Comparison of ENCODE assay signal across 27 cellular contexts in the genomic region with DNA sequence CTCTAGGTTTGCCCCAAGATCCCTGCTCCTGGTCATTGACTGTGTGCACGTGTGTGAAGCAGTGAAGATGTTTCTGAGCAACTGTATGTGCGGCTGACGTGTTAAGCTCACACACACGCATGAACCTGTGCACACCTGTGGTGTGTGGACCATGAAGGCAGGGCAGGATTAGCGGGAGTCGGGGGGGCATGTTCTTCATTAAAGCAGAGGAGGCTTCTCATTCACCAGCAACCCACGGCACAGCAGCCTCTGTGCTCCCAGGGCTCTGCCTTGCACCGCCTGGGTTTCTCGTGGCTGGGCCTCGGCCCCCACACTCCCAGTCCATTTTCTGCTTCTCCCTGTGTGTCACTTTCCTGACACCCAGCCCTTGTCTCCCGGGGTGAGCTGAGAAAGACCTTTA. TPM values are rescaled to one million over a fixed set of nuclear protein-coding genes. Genes with fewer than 3 reads are reported as not detected.
DNase-seq lines count a peak whose midpoint lies in the region; ATAC-seq, FAIRE-seq and TF ChIP-seq lines count a peak whose summit lies in the region.
"Had no signal": no experiment of that assay in that cellular context is flagged by ENCODE, and none has a peak within 500 bp of the region (broad histone marks: within the 10 kb centered on the region; RNA-seq: fewer than 3 reads in every experiment).

No MANE protein-coding gene starts in this region.

- CTCF ChIA-PET in HepG2 (lab: Yijun Ruan, JAX; ENCODE audit: low intra/inter-chr PET ratio, low total read pairs): no interaction called here

- H3K9me3 ChIP-seq in HepG2 (ENCODE audit: low read length) (no peaks in the 10 kb centered on the region), right lobe of liver (no peaks in the 10 kb centered on the region), mucosa of stomach (ENCODE audit: control insufficient read depth, low read length) (no peaks in the 10 kb centered on the region), small intestine (ENCODE audit: control insufficient read depth, low read depth) (no peaks in the 10 kb centered on the region)

- H3K36me3 ChIP-seq in HepG2 (replicated peaks in 1 of 2; ENCODE audit: control insufficient read depth in 1 of 2, insufficient read depth in 2 of 2, low read length in 2 of 2) (no peaks in the 10 kb centered on the region), right lobe of liver (no peaks in the 10 kb centered on the region), mucosa of stomach (ENCODE audit: control insufficient read depth, insufficient read depth, low read length) (no peaks in the 10 kb centered on the region), small intestine (ENCODE audit: control insufficient read depth in 2 of 2, insufficient read depth in 2 of 2, low read length in 2 of 2) (no peaks in the 10 kb centered on the region)

- no peak overlapping the region for H2AFZ ChIP-seq in HepG2 (ENCODE audit: low read length)
- H2AFZ ChIP-seq: PC-9 had no signal

- FAIRE-seq in HepG2 (lab: Jason Lieb, UNC): no peak
- no peak for FAIRE-seq in small intestine (lab: Jason Lieb, UNC)
- FAIRE-seq: GM19239 had no signal

- H3K27ac ChIP-seq in HepG2 (ENCODE audit: extremely low read length, insufficient read depth, low read length) (peak overlapping the region; percentile 37), right lobe of liver (no peak overlapping the region), small intestine (ENCODE audit: low read depth in 1 of 2, low read length in 1 of 2) (peak overlapping the region; percentile 0 to 5)
- H3K27ac ChIP-seq: 22Rv1, KMS-11, PC-9, RWPE1 had no signal

- ATAC-seq in HepG2: no peak
- ATAC-seq in right lobe of liver: no peak
- ATAC-seq: HCT116 had no signal

- 78% methylated on average over 9 of the region's 11 CpGs for WGBS in HepG2 (ENCODE audit: low lambda C conversion rate)
- 71% methylated on average over 4 of the region's 11 CpGs for WGBS in right lobe of liver (ENCODE audit: insufficient coverage, low coverage, low lambda C conversion rate, missing lambda C conversion rate)
- 66 to 83% (median 67%) methylated on average over 11 of the region's 11 CpGs for WGBS in small intestine, 3 donors

- no peaks in the 10 kb centered on the region for H3K79me2 ChIP-seq in HepG2 (ENCODE audit: insufficient read depth, low read length)

- TF ChIP-seq POLR2A in HepG2 (IDR thresholded peaks at IDR 0.05; ENCODE audit: insufficient read depth in 1 of 2, low read depth in 2 of 2, low read length in 2 of 2) (no peak), right lobe of liver (IDR thresholded peaks at IDR 0.05) (no peak)

- H3K4me3 ChIP-seq in HepG2 (replicated peaks in 1 of 3; ENCODE audit: insufficient read depth in 1 of 3, low read depth in 2 of 3, low read length in 3 of 3): no peak overlapping the region
- H3K4me3 ChIP-seq in right lobe of liver: no peak overlapping the region
- H3K4me3 ChIP-seq in mucosa of stomach (ENCODE audit: low read length): no peak overlapping the region
- H3K4me3 ChIP-seq in small intestine (ENCODE audit: low read depth in 1 of 2, low read length in 2 of 2): no peak overlapping the region
- H3K4me3 ChIP-seq: PC-9 had no signal

- peaks cover 51% of the 10 kb centered on the region for H3K4me1 ChIP-seq in HepG2 (ENCODE audit: insufficient read depth, low read length)
- no peaks in the 10 kb centered on the region for H3K4me1 ChIP-seq in right lobe of liver
- peaks cover 38% of the 10 kb centered on the region for H3K4me1 ChIP-seq in mucosa of stomach (ENCODE audit: control insufficient read depth, insufficient read depth, low read length)
- H3K4me1 ChIP-seq in small intestine (ENCODE audit: control insufficient read depth in 2 of 2, insufficient read depth in 1 of 2, low read depth in 1 of 2, low read length in 1 of 2): peaks cover 0 to 6% of the 10 kb centered on the region in 2 donors

- in situ Hi-C loops in HepG2 (cut with HindIII; ENCODE audit: extremely low pct_ligation_motif_present, low pct_unique_long_range_greater_than_20kb): no loop called here

- intact Hi-C loops in HepG2 (cut with micrococcal nuclease; ENCODE audit: unreplicated experiment): no loop called here
- intact Hi-C loops in right lobe of liver (cut with DNase I): loop anchor here in 1 of 2 donors (10.0 kb wide), 1 partner anchor 217 kb away; a partner anchor contains a TSS

- H4K20me1 ChIP-seq in HepG2 (ENCODE audit: insufficient read depth, low read length): no peaks in the 10 kb centered on the region

- DNase-seq in HepG2 (ENCODE audit: low spot score) (no peak), right lobe of liver (no peak), small intestine (no peak), GDM1 (lab: John Stamatoyannopoulos, UW) (no peak), HK-2 (ENCODE audit: unreplicated experiment) (no peak), cortex of kidney (lab: John Stamatoyannopoulos, UW) (no peak), epidermal melanocyte (ENCODE audit: insufficient read length, low spot score) (no peak)
- DNase-seq: CD4-positive, alpha-beta T cell; DMS153; GF-D8; GOT3; MV-4-11; NCI-H187; NCI-H2107; NCI-H226; NCI-H524 treated with DMSO at 0.1 percent for 48 hours; PC-9; SIG-M5 had no signal

- TF ChIP-seq CTCF in HepG2 (CRISPR knock-in tag; IDR thresholded peaks at IDR 0.05) (no peak), right lobe of liver (IDR thresholded peaks at IDR 0.05) (no peak)

- no peak overlapping the region for H3K4me2 ChIP-seq in HepG2 (ENCODE audit: low read depth, low read length)
- H3K4me2 ChIP-seq: KMS-11, PC-9 had no signal

- 0 out of 5 replicates have a peak, but pooled peaks cover 0 to 5% of the 10 kb centered on the region in 2 experiments for H3K27me3 ChIP-seq in HepG2 (ENCODE audit: control insufficient read depth in 1 of 2, insufficient read depth in 2 of 2, low read length in 2 of 2)
- no peaks in the 10 kb centered on the region for H3K27me3 ChIP-seq in right lobe of liver
- no peaks in the 10 kb centered on the region for H3K27me3 ChIP-seq in mucosa of stomach (ENCODE audit: control insufficient read depth, insufficient read depth, low read length)
- H3K27me3 ChIP-seq in small intestine (ENCODE audit: control insufficient read depth in 2 of 2, insufficient read depth in 2 of 2, low read length in 2 of 2): no peaks in the 10 kb centered on the region

- POLR2A ChIA-PET in HepG2 (lab: Yijun Ruan, JAX): no interaction called here

- no peak for TF ChIP-seq RAD21 in HepG2 (CRISPR knock-in tag; IDR thresholded peaks at IDR 0.05)

- H3K9ac ChIP-seq in HepG2 (ENCODE audit: insufficient read depth, low read depth, low read length): no peak overlapping the region
- peak overlapping the region; percentile 1 for H3K9ac ChIP-seq in mucosa of stomach (ENCODE audit: low read length)
- H3K9ac ChIP-seq: KMS-11 had no signal

- TF ChIP-seq EP300 in HepG2 (IDR thresholded peaks at IDR 0.05; ENCODE audit: low read depth in 2 of 2, low read length in 2 of 2) (no peak), HepG2 (CRISPR knock-in tag; IDR thresholded peaks at IDR 0.05; ENCODE audit: borderline replicate concordance) (no peak)

- no TSS peak for BruUV-seq in HepG2 (replicated peaks; lab: Mats Ljungman, UMichigan)

RNA-seq across cellular contexts. Expression of a gene that starts 0.8 kb away (rescaled TPM):
- total RNA-seq in HepG2 (2016; rRNA removed; fragmentation: Illumina TruSeq; extraction: Trizol) (not detected in 2 replicates), right lobe of liver (under 1 TPM in 3 of 6 experiments, not detected in 3; 0.16 to 0.22 (median 0.16) TPM)
- total RNA-seq in HepG2 (2016; cell fraction: cytosol; rRNA removed; fragmentation: Illumina TruSeq; extraction: Trizol; ENCODE audit: low read depth): not detected in 2 replicates
- not detected in 2 replicates for total RNA-seq in HepG2 (2016; cell fraction: insoluble cytoplasmic fraction; rRNA removed; fragmentation: Illumina TruSeq; extraction: Trizol)
- not detected in 2 replicates for total RNA-seq in HepG2 (2016; cell fraction: membrane; rRNA removed; fragmentation: Illumina TruSeq; extraction: Trizol)
- total RNA-seq in HepG2 (2016; cell fraction: nucleus; rRNA removed; fragmentation: Illumina TruSeq; extraction: Trizol): not detected in 2 replicates
- polyA plus RNA-seq in HepG2 (2011; rRNA removed) (0.04 TPM in 1 of 2 replicates, not detected in the other), small intestine (1 to 10 TPM in 1 of 3 donors, under 1 TPM in 1, not detected in 1; 0.81 to 4.0 TPM)
- 0.03 TPM in 2 replicates for polyA plus RNA-seq in HepG2 (2011; cell fraction: cytosol; rRNA removed)
- polyA plus RNA-seq in HepG2 (2011; cell fraction: nucleus; rRNA removed): not detected in 2 replicates
- not detected in 2 replicates for polyA plus RNA-seq in HepG2 (2012)
- not detected in 2 replicates for polyA plus RNA-seq in HepG2 (2016; cell fraction: cytosol; fragmentation: Illumina TruSeq; extraction: Trizol; ENCODE audit: low read depth)
- not detected in 2 replicates for polyA plus RNA-seq in HepG2 (2016; cell fraction: insoluble cytoplasmic fraction; fragmentation: Illumina TruSeq; extraction: Trizol; ENCODE audit: low read depth)
- polyA plus RNA-seq in HepG2 (2016; cell fraction: membrane; fragmentation: Illumina TruSeq; extraction: Trizol; ENCODE audit: low read depth): not detected in 2 replicates
- not detected in 2 replicates for polyA plus RNA-seq in HepG2 (2016; cell fraction: nucleus; fragmentation: Illumina TruSeq; extraction: Trizol; ENCODE audit: insufficient read depth, low read depth)
- polyA minus RNA-seq in HepG2 (2011; rRNA and poly(A)+ RNA removed; ENCODE audit: low replicate concordance): 0.48 TPM in 1 of 2 replicates, not detected in the other
- not detected in 2 replicates for polyA minus RNA-seq in HepG2 (2011; cell fraction: cytosol; rRNA and poly(A)+ RNA removed)
- polyA minus RNA-seq in HepG2 (2011; cell fraction: nucleus; rRNA and poly(A)+ RNA removed): not detected in 2 replicates
- total RNA-seq: B cell; CD4-positive, alpha-beta T cell; Daoy; PC-9 had no signal
- polyA plus RNA-seq: AG04450 had no signal

RNA-seq across cellular contexts. Expression of a gene that starts 33.7 kb away (rescaled TPM):
- total RNA-seq in HepG2 (2016; rRNA removed; fragmentation: Illumina TruSeq; extraction: Trizol) (0.27 and 0.34 TPM in 2 replicates), right lobe of liver (1 to 10 TPM; 2.3 to 8.3 (median 3.3) TPM)
- 0.61 and 0.88 TPM in 2 replicates for total RNA-seq in HepG2 (2016; cell fraction: cytosol; rRNA removed; fragmentation: Illumina TruSeq; extraction: Trizol; ENCODE audit: low read depth)
- total RNA-seq in HepG2 (2016; cell fraction: insoluble cytoplasmic fraction; rRNA removed; fragmentation: Illumina TruSeq; extraction: Trizol): 0.28 TPM in 2 replicates
- total RNA-seq in HepG2 (2016; cell fraction: membrane; rRNA removed; fragmentation: Illumina TruSeq; extraction: Trizol): 0.62 and 0.80 TPM in 2 replicates
- 0.28 and 1.2 TPM in 2 replicates for total RNA-seq in HepG2 (2016; cell fraction: nucleus; rRNA removed; fragmentation: Illumina TruSeq; extraction: Trizol)
- polyA plus RNA-seq in HepG2 (2011; rRNA removed) (3.2 and 5.1 TPM in 2 replicates), small intestine (10 to 100 TPM; 43.2 to 72.1 (median 47.0) TPM)
- polyA plus RNA-seq in HepG2 (2011; cell fraction: cytosol; rRNA removed): 5.3 and 5.4 TPM in 2 replicates
- polyA plus RNA-seq in HepG2 (2011; cell fraction: nucleus; rRNA removed): 2.8 and 3.1 TPM in 2 replicates
- polyA plus RNA-seq in HepG2 (2012): 3.9 and 5.4 TPM in 2 replicates
- polyA plus RNA-seq in HepG2 (2016; cell fraction: cytosol; fragmentation: Illumina TruSeq; extraction: Trizol; ENCODE audit: low read depth): 0.62 and 0.84 TPM in 2 replicates
- polyA plus RNA-seq in HepG2 (2016; cell fraction: insoluble cytoplasmic fraction; fragmentation: Illumina TruSeq; extraction: Trizol; ENCODE audit: low read depth): 0.35 and 0.72 TPM in 2 replicates
- polyA plus RNA-seq in HepG2 (2016; cell fraction: membrane; fragmentation: Illumina TruSeq; extraction: Trizol; ENCODE audit: low read depth): 0.59 and 0.94 TPM in 2 replicates
- polyA plus RNA-seq in HepG2 (2016; cell fraction: nucleus; fragmentation: Illumina TruSeq; extraction: Trizol; ENCODE audit: insufficient read depth, low read depth): 1.5 and 2.6 TPM in 2 replicates
- polyA minus RNA-seq in HepG2 (2011; rRNA and poly(A)+ RNA removed; ENCODE audit: low replicate concordance): 7.5 and 42.0 TPM in 2 replicates
- 1.6 and 1.8 TPM in 2 replicates for polyA minus RNA-seq in HepG2 (2011; cell fraction: cytosol; rRNA and poly(A)+ RNA removed)
- 2.8 and 3.5 TPM in 2 replicates for polyA minus RNA-seq in HepG2 (2011; cell fraction: nucleus; rRNA and poly(A)+ RNA removed)

Comparison
In these comparisons a context has a peak if more than half of its experiments do, and no peak if none do; other contexts are left out.
1. H3K27ac ChIP-seq: peak in HepG2 (single experiment) and small intestine (2 of 2); none in right lobe of liver (0 of 3).